9 cellular contexts compared by ENCODE assay signal in the genomic region with DNA sequence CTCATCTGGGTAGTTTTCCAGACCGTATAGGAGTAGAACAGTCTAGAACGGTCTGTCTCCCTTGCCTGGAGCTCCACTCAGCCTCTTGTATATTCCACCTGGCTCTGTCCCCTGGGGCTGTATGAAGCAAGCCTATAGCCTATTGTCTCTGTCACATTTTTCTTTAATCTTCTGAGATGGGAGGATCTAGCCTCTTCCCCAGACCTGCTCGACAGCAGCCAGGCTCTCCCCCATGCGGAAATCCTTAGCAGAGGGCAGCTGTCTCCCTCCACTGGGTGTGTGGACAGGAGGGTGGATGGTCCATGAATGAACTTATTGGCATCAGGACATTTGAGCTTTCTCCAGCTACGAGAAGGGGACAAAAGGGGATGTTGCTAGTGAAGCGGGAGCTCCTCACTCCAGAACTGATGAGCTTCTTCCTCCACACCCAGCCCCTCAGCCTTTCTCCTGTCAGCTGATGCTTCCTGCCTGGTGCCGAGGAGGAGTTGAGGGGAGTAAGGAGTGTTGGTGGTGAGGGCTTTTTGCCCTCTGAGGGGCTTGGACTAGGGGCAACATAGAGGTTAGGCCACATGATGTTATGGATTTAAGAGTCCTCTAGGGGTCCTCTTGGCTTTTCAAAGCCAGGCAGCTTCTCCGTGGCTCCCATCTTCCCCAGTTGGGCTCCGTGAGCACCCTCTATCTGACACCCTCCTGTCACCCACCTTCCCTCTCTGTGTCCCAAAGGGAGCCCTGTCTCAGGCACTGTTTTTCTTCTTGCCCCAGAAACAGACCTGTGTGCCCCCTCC.
A peak's percentile ranks its signal among the peaks of the same experiment; 100 is the strongest.
DNase-seq lines count a peak whose midpoint lies in the region; ATAC-seq and TF ChIP-seq lines count a peak whose summit lies in the region.
"Had no signal": no experiment of that assay in that cellular context is flagged by ENCODE, and none has a peak within 500 bp of the region (broad histone marks: within the 10 kb centered on the region; RNA-seq: fewer than 3 reads in every experiment).

No MANE protein-coding gene starts in this region.

- DNase-seq in GM10266 (ENCODE audit: extremely low spot score) (peak; percentile 18), NCI-H82 treated with DMSO at 0.1 percent for 48 hours (lab: John Stamatoyannopoulos, UW; ENCODE audit: unreplicated experiment) (peak; percentile 86), erythroblast (lab: John Stamatoyannopoulos, UW) (peak; percentile 13 to 18), retinal pigment epithelial cell (ENCODE audit: low read depth) (no peak), COR-L47 (lab: John Stamatoyannopoulos, UW) (no peak), MV-4-11 (lab: John Stamatoyannopoulos, UW) (no peak), GDM1 (lab: John Stamatoyannopoulos, UW) (no peak)
- DNase-seq: activated CD4-positive, alpha-beta T cell treated with anti-CD3 and anti-CD28 coated beads for 48 hours had no signal

- no peak for ATAC-seq in HG03045 (IDR thresholded peaks at IDR 0.05; ENCODE audit: unreplicated experiment)

- H3K4me3 ChIP-seq in retinal pigment epithelial cell (ENCODE audit: low read length): peak overlapping the region; percentile 70

- TF ChIP-seq CTCF in GM10266 (IDR thresholded peaks at IDR 0.05; ENCODE audit: control insufficient read depth, insufficient read depth, low read depth, missing control alignments): no peak
- peak; percentile 55 for TF ChIP-seq CTCF in retinal pigment epithelial cell (conservative IDR thresholded peaks at IDR 0.05; ENCODE audit: low read depth, low read length)

- TF ChIP-seq POLR2A in erythroblast (IDR thresholded peaks at IDR 0.05; ENCODE audit: low read length): no peak

Comparison
In these comparisons a context has a peak if more than half of its experiments do, and no peak if none do; other contexts are left out.
1. DNase-seq: peak in GM10266 (single experiment), NCI-H82 treated with DMSO at 0.1 percent for 48 hours (single experiment) and erythroblast (2 of 2); none in retinal pigment epithelial cell (single experiment), COR-L47 (single experiment), MV-4-11 (single experiment) and GDM1 (single experiment).